ENCODE assay signal across 33 cellular contexts in genomic region chr18:21085579-21086161, GRCh38. TPM values are rescaled to one million over a fixed set of nuclear protein-coding genes. Genes with fewer than 3 reads are reported as not detected.
DNase-seq lines count a peak whose midpoint lies in the region; ATAC-seq and TF ChIP-seq lines count a peak whose summit lies in the region.
"Had no signal": no experiment of that assay in that cellular context is flagged by ENCODE, and none has a peak within 500 bp of the region (broad histone marks: within the 10 kb centered on the region; RNA-seq: fewer than 3 reads in every experiment).

No MANE protein-coding gene starts in this region.

- TF ChIP-seq CTCF in AG04449 (IDR thresholded peaks at IDR 0.05; ENCODE audit: insufficient read depth, low read length, missing control alignments), result no peak

- no peaks in the 10 kb centered on the region for H3K36me3 ChIP-seq in adipocyte (ENCODE audit: control insufficient read depth, insufficient read depth, low read length, severe bottlenecking)
- no peaks in the 10 kb centered on the region for H3K36me3 ChIP-seq in naive thymus-derived CD4-positive, alpha-beta T cell (ENCODE audit: control insufficient read depth in 2 of 3, insufficient read depth in 3 of 3, low read length in 3 of 3)
- H3K36me3 ChIP-seq: pancreas, upper lobe of right lung had no signal

- POLR2A ChIA-PET in AG04449 (lab: Yijun Ruan, JAX), result no interaction called here
- POLR2A ChIA-PET in naive thymus-derived CD4-positive, alpha-beta T cell (lab: Charles Lee), result no interaction called here

- peaks cover 41 to 88% (median 78%) of the 10 kb centered on the region in 7 donors for H3K4me1 Mint-ChIP-seq in naive thymus-derived CD4-positive, alpha-beta T cell

- H3K4me3 Mint-ChIP-seq in naive thymus-derived CD4-positive, alpha-beta T cell, result peak overlapping the region in 6 of 10 donors; percentile 15 to 63 (median 46)
- H3K4me3 Mint-ChIP-seq: activated CD4-positive, alpha-beta T cell treated with anti-CD3 and anti-CD28 coated beads for 36 hours; activated CD8-positive, alpha-beta T cell treated with anti-CD3 and anti-CD28 coated beads for 36 hours; activated naive CD4-positive, alpha-beta T cell treated with anti-CD3 and anti-CD28 coated beads, Interleukin-2, amount 10 ng/mL, durations not matched to agents 7 days and 5 days had no signal

- H3K27ac Mint-ChIP-seq in naive thymus-derived CD4-positive, alpha-beta T cell, result peak overlapping the region in 1 of 9 donors; percentile 41
- H3K27ac Mint-ChIP-seq: activated CD8-positive, alpha-beta T cell treated with anti-CD3 and anti-CD28 coated beads for 36 hours; activated naive CD4-positive, alpha-beta T cell treated with anti-CD3 and anti-CD28 coated beads, Interleukin-2, amount 10 ng/mL, durations not matched to agents 7 days and 5 days had no signal

- peaks cover 4% of the 10 kb centered on the region for H3K9me3 ChIP-seq in adipocyte (ENCODE audit: control insufficient read depth, low read length)
- peaks cover 0 to 8% (median 0%) of the 10 kb centered on the region in 3 experiments for H3K9me3 ChIP-seq in naive thymus-derived CD4-positive, alpha-beta T cell (ENCODE audit: control insufficient read depth in 2 of 3, low read length in 3 of 3)
- H3K9me3 ChIP-seq: mucosa of descending colon, pancreas, upper lobe of right lung had no signal

- CTCF ChIA-PET in AG04449 (lab: Yijun Ruan, JAX), result interaction anchor here (0.7 kb wide), 1 partner anchor 12 kb away, joined by 3 read pairs; no protein-coding TSS in a partner anchor
- CTCF ChIA-PET in naive thymus-derived CD4-positive, alpha-beta T cell (lab: Charles Lee), result no interaction called here

- no peaks in the 10 kb centered on the region for H3K27me3 ChIP-seq in adipocyte (replicated peaks; ENCODE audit: control insufficient read depth, insufficient read depth, low read length)
- H3K27me3 ChIP-seq in naive thymus-derived CD4-positive, alpha-beta T cell (ENCODE audit: control insufficient read depth in 2 of 2, insufficient read depth in 2 of 2, low read length in 2 of 2), result no peaks in the 10 kb centered on the region
- H3K27me3 ChIP-seq: BLaER1, pancreas, upper lobe of right lung had no signal

- no peak overlapping the region for H3K27ac ChIP-seq in naive thymus-derived CD4-positive, alpha-beta T cell (ENCODE audit: low read depth, low read length)
- H3K27ac ChIP-seq: A549, BLaER1, pancreas, upper lobe of right lung, VCaP had no signal

- H3K9ac ChIP-seq in adipocyte (ENCODE audit: low read length), result no peak overlapping the region
- H3K9ac ChIP-seq: BLaER1 had no signal

- intact Hi-C loops in naive thymus-derived CD4-positive, alpha-beta T cell (cut with micrococcal nuclease), result loop anchor here in 1 of 2 donors (2.0 to 5.0 kb wide), 2 partner anchors 17 to 33 kb away; no protein-coding TSS in a partner anchor

- DNase-seq in AG04449 (ENCODE audit: low read depth, low spot score) (peak; percentile 19), ELR (ENCODE audit: low read depth) (peak; percentile 22), adipocyte (ENCODE audit: low read depth) (peak; percentile 21), ACHN (no peak), H4 (ENCODE audit: low spot score) (no peak), GM19240 (ENCODE audit: insufficient read length, low spot score) (no peak), NCI-H146 (lab: John Stamatoyannopoulos, UW) (no peak)
- no peak for DNase-seq in naive thymus-derived CD4-positive, alpha-beta T cell
- DNase-seq: activated CD4-positive, alpha-beta T cell treated with anti-CD3 and anti-CD28 coated beads for 36 hours; activated CD8-positive, alpha-beta memory T cell treated with anti-CD3 and anti-CD28 coated beads, Interleukin-2, amount 50 U/mL, for 48 hours; activated CD8-positive, alpha-beta T cell treated with anti-CD3 and anti-CD28 coated beads for 36 hours; activated naive CD4-positive, alpha-beta T cell treated with anti-CD3 and anti-CD28 coated beads, Interleukin-2, amount 10 ng/mL, durations not matched to agents 7 days and 5 days; amygdala; Calu3; DMS79 treated with DMSO at 0.1 percent for 48 hours; hypothalamus; mammary epithelial cell; mucosa of descending colon; NCI-H1092 treated with DMSO at 0.1 percent for 48 hours; NCI-H2029; NCI-H2227 treated with DMSO at 0.1 percent for 48 hours; NCI-H748 treated with DMSO at 0.1 percent for 48 hours; pancreas; retina; SIG-M5; small intestine; stimulated activated naive CD4-positive, alpha-beta T cell treated with Interleukin-2 at 50 U/mL for 16 hours; SW 1271; T-helper 9 cell; upper lobe of right lung had no signal

- ATAC-seq in naive thymus-derived CD4-positive, alpha-beta T cell, result no peak
- ATAC-seq: A549, mucosa of descending colon, pancreas, upper lobe of right lung had no signal

- H3K27me3 Mint-ChIP-seq in naive thymus-derived CD4-positive, alpha-beta T cell, result no peaks in the 10 kb centered on the region
- H3K27me3 Mint-ChIP-seq: activated CD4-positive, alpha-beta T cell treated with anti-CD3 and anti-CD28 coated beads for 36 hours; activated CD8-positive, alpha-beta T cell treated with anti-CD3 and anti-CD28 coated beads for 36 hours; activated naive CD4-positive, alpha-beta T cell treated with anti-CD3 and anti-CD28 coated beads, Interleukin-2, amount 10 ng/mL, durations not matched to agents 7 days and 5 days had no signal

- in situ Hi-C loops in ACHN (cut with HindIII; ENCODE audit: low pct_ligation_motif_present, low pct_unique_long_range_greater_than_20kb, low sequenced_read_pairs), result no loop called here

- peaks cover 0 to 75% (median 19%) of the 10 kb centered on the region in 11 donors for H3K9me3 Mint-ChIP-seq in naive thymus-derived CD4-positive, alpha-beta T cell

- peaks cover 10 to 70% (median 67%) of the 10 kb centered on the region in 5 donors for H3K36me3 Mint-ChIP-seq in naive thymus-derived CD4-positive, alpha-beta T cell

- no peak overlapping the region for H3K4me3 ChIP-seq in AG04449 (ENCODE audit: low read depth, low read length)
- H3K4me3 ChIP-seq in adipocyte (ENCODE audit: low read length), result no peak overlapping the region
- H3K4me3 ChIP-seq in naive thymus-derived CD4-positive, alpha-beta T cell (ENCODE audit: low read length), result no peak overlapping the region
- H3K4me3 ChIP-seq: A549, BLaER1, mucosa of descending colon, pancreas, upper lobe of right lung had no signal

- peaks cover 4% of the 10 kb centered on the region for H3K4me1 ChIP-seq in adipocyte (ENCODE audit: control insufficient read depth, insufficient read depth, low read length)
- peaks cover 5 to 19% of the 10 kb centered on the region in 2 donors for H3K4me1 ChIP-seq in naive thymus-derived CD4-positive, alpha-beta T cell (ENCODE audit: control insufficient read depth in 2 of 2, insufficient read depth in 2 of 2, low read length in 2 of 2)
- H3K4me1 ChIP-seq: A549, BLaER1, pancreas had no signal

RNA-seq across cellular contexts. Expression of gene ROCK1, which starts 25.9 kb away (rescaled TPM):
- 10 to 100 TPM; 66.2 to 97.5 (median 75.8) TPM for total RNA-seq in naive thymus-derived CD4-positive, alpha-beta T cell
- polyA plus RNA-seq in naive thymus-derived CD4-positive, alpha-beta T cell, result 10 to 100 TPM; 27.6 to 39.2 TPM
- 14.4 and 14.9 TPM in 2 replicates for total RNA-seq in H4 (2014; rRNA removed; shearing (Covaris generic))

Comparison
In these comparisons a context has a peak if more than half of its experiments do, and no peak if none do; other contexts are left out.
1. DNase-seq: peak in AG04449 (single experiment), ELR (single experiment) and adipocyte (single experiment); none in naive thymus-derived CD4-positive, alpha-beta T cell (0 of 9), ACHN (single experiment), H4 (single experiment), GM19240 (single experiment) and NCI-H146 (single experiment).